Comparison of ENCODE assay signal across 16 cellular contexts in the genomic region with DNA sequence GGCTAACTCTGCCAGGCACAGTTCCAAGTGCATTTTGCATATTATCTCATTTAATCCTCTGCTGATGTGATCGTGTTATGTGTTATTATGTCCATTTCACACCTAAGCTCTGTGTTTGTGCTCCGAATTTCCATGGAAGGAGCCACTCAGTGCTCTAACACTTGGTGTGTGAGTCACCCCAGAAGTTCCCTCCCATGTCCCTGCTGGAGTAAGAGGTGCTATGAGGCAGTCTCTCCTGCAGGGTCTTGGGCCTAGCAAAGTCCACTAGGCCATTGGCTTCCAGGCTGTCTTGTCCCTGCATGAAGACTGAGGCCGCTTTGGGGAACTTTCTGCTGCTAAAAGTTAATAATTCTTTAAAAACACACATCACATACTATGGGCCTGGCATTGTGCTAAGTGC.
DNase-seq lines count a peak whose midpoint lies in the region; ATAC-seq and TF ChIP-seq lines count a peak whose summit lies in the region.
"Had no signal": no experiment of that assay in that cellular context is flagged by ENCODE, and none has a peak within 500 bp of the region (broad histone marks: within the 10 kb centered on the region; RNA-seq: fewer than 3 reads in every experiment).

No MANE protein-coding gene starts in this region.

- H3K27ac ChIP-seq in RWPE1 = no peak overlapping the region
- peak overlapping the region in 3 of 4 donors; percentile 55 to 79 (median 73) for H3K27ac ChIP-seq in esophagus squamous epithelium
- H3K27ac ChIP-seq: gastrocnemius medialis, lower lobe of right lung had no signal

- CTCF ChIA-PET in RWPE1 (lab: Yijun Ruan, JAX) = interaction anchor here (2.4 to 3.8 kb wide), 2 partner anchors 405 to 430 kb away, joined by 8 to 18 read pairs; no protein-coding TSS in a partner anchor
- CTCF ChIA-PET in activated CD4-positive, alpha-beta memory T cell treated with anti-CD3 and anti-CD28 coated beads for 36 hours (lab: Charles Lee) = no interaction called here

- no peaks in the 10 kb centered on the region for H3K9me3 ChIP-seq in esophagus squamous epithelium
- H3K9me3 ChIP-seq: gastrocnemius medialis, lower lobe of right lung had no signal

- no peak overlapping the region for H3K4me3 Mint-ChIP-seq in neural crest cell
- no peak overlapping the region for H3K4me3 Mint-ChIP-seq in activated CD4-positive, alpha-beta memory T cell treated with anti-CD3 and anti-CD28 coated beads for 36 hours
- H3K4me3 Mint-ChIP-seq: activated naive CD8-positive, alpha-beta T cell treated with anti-CD3 and anti-CD28 coated beads for 36 hours had no signal

- no peak overlapping the region for H3K4me3 ChIP-seq in esophagus squamous epithelium
- H3K4me3 ChIP-seq: gastrocnemius medialis, lower lobe of right lung had no signal

- POLR2A ChIA-PET in RWPE1 (lab: Yijun Ruan, JAX; ENCODE audit: low non-redundant PET) = no interaction called here
- POLR2A ChIA-PET in activated CD4-positive, alpha-beta memory T cell treated with anti-CD3 and anti-CD28 coated beads for 36 hours (lab: Charles Lee) = no interaction called here

- peaks cover 44% of the 10 kb centered on the region for H3K4me1 Mint-ChIP-seq in neural crest cell
- no peaks in the 10 kb centered on the region for H3K4me1 Mint-ChIP-seq in activated CD4-positive, alpha-beta memory T cell treated with anti-CD3 and anti-CD28 coated beads for 36 hours (ENCODE audit: low read depth)
- H3K4me1 Mint-ChIP-seq: activated naive CD8-positive, alpha-beta T cell treated with anti-CD3 and anti-CD28 coated beads for 36 hours had no signal

- H3K36me3 Mint-ChIP-seq in neural crest cell (ENCODE audit: low read depth) = no peaks in the 10 kb centered on the region
- no peaks in the 10 kb centered on the region for H3K36me3 Mint-ChIP-seq in activated CD4-positive, alpha-beta memory T cell treated with anti-CD3 and anti-CD28 coated beads for 36 hours
- H3K36me3 Mint-ChIP-seq: activated naive CD8-positive, alpha-beta T cell treated with anti-CD3 and anti-CD28 coated beads for 36 hours had no signal

- DNase-seq in EH (ENCODE audit: low read depth) (peak; percentile 39), RWPE1 (ENCODE audit: low spot score) (peak; percentile 64), esophagus squamous epithelium (lab: John Stamatoyannopoulos, UW) (no peak), neural crest cell (ENCODE audit: low read depth, low spot score) (no peak), GDM1 (lab: John Stamatoyannopoulos, UW) (no peak)
- DNase-seq in activated T-cell treated with anti-CD3 and anti-CD28 coated beads, Interleukin-2, amount 50 U/mL, for 1 hour = no peak
- no peak for DNase-seq in activated CD4-positive, alpha-beta memory T cell treated with anti-CD3 and anti-CD28 coated beads for 36 hours
- DNase-seq: activated CD4-positive, alpha-beta T cell treated with anti-CD3 and anti-CD28 coated beads, Interleukin-2, amount 50 U/mL, for 1 hour; activated naive CD8-positive, alpha-beta T cell treated with anti-CD3 and anti-CD28 coated beads for 36 hours; effector CD8-positive, alpha-beta T cell; gastrocnemius medialis; lower lobe of right lung; NCI-H2081 treated with DMSO at 0.1 percent for 48 hours; NCI-H524 treated with DMSO at 0.1 percent for 48 hours; substantia nigra had no signal

- intact Hi-C loops in esophagus squamous epithelium (cut with DNase I) = no loop called here
- intact Hi-C loops in activated CD4-positive, alpha-beta memory T cell treated with anti-CD3 and anti-CD28 coated beads for 36 hours (cut with micrococcal nuclease) = no loop called here

- no peaks in the 10 kb centered on the region for H3K27me3 ChIP-seq in esophagus squamous epithelium
- H3K27me3 ChIP-seq: gastrocnemius medialis had no signal

- H3K27ac Mint-ChIP-seq in neural crest cell (ENCODE audit: unreplicated experiment) = peak overlapping the region; percentile 52
- H3K27ac Mint-ChIP-seq in activated CD4-positive, alpha-beta memory T cell treated with anti-CD3 and anti-CD28 coated beads for 36 hours = no peak overlapping the region
- H3K27ac Mint-ChIP-seq: activated naive CD8-positive, alpha-beta T cell treated with anti-CD3 and anti-CD28 coated beads for 36 hours had no signal

- peaks cover 3% of the 10 kb centered on the region for H3K9me3 Mint-ChIP-seq in neural crest cell
- H3K9me3 Mint-ChIP-seq in activated CD4-positive, alpha-beta memory T cell treated with anti-CD3 and anti-CD28 coated beads for 36 hours = no peaks in the 10 kb centered on the region
- H3K9me3 Mint-ChIP-seq: activated naive CD8-positive, alpha-beta T cell treated with anti-CD3 and anti-CD28 coated beads for 36 hours had no signal

- WGBS in esophagus squamous epithelium, 2 donors = 54 to 73% methylated on average over 3 of the region's 3 CpGs

- TF ChIP-seq POLR2A in esophagus squamous epithelium (IDR thresholded peaks at IDR 0.05) = no peak

- ATAC-seq in GM19035 (IDR thresholded peaks at IDR 0.05; ENCODE audit: unreplicated experiment) = no peak
- ATAC-seq: gastrocnemius medialis, lower lobe of right lung had no signal

- TF ChIP-seq CTCF in RWPE1 (conservative IDR thresholded peaks at IDR 0.05; ENCODE audit: low read depth) (no peak), esophagus squamous epithelium (IDR thresholded peaks at IDR 0.05) (peak in 3 of 6 experiments; percentile 30 to 45 (median 34)), neural crest cell (conservative IDR thresholded peaks at IDR 0.05) (no peak)

- H3K4me1 ChIP-seq in esophagus squamous epithelium = peaks cover 18 to 95% (median 47%) of the 10 kb centered on the region in 3 donors
- H3K4me1 ChIP-seq: gastrocnemius medialis, lower lobe of right lung had no signal

- H3K36me3 ChIP-seq in esophagus squamous epithelium = no peaks in the 10 kb centered on the region
- H3K36me3 ChIP-seq: gastrocnemius medialis, lower lobe of right lung had no signal

- no peaks in the 10 kb centered on the region for H3K27me3 Mint-ChIP-seq in neural crest cell (ENCODE audit: low read depth)
- H3K27me3 Mint-ChIP-seq in activated CD4-positive, alpha-beta memory T cell treated with anti-CD3 and anti-CD28 coated beads for 36 hours = no peaks in the 10 kb centered on the region
- H3K27me3 Mint-ChIP-seq: activated naive CD8-positive, alpha-beta T cell treated with anti-CD3 and anti-CD28 coated beads for 36 hours had no signal

Comparison
In these comparisons a context has a peak if more than half of its experiments do, and no peak if none do; other contexts are left out.
1. DNase-seq: peak in EH (single experiment) and RWPE1 (single experiment); none in esophagus squamous epithelium (single experiment), neural crest cell (single experiment), GDM1 (single experiment), activated T-cell treated with anti-CD3 and anti-CD28 coated beads, Interleukin-2, amount 50 U/mL, for 1 hour (single experiment) and activated CD4-positive, alpha-beta memory T cell treated with anti-CD3 and anti-CD28 coated beads for 36 hours (single experiment).